In the genomic region with DNA sequence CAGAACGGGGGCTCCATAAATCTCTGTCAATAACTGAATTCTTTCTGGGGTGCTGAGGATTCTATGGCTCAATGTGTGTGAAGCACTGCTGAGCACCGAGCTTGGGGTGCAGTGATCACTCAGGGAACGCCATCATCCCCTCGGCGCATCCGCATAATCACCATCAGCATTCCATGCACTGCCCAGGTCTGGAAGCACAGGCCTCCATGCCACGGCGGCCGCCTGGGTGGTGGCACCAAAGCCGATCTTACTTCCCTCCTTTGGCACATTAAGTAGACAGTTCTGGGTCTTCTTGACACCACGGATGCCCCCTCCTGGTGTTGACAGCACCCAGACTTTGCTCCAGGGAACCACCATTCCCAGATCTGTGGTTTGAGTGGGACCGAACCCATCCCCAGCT, we compare ENCODE assay signal across 19 cellular contexts. TPM values are rescaled to one million over a fixed set of nuclear protein-coding genes. Genes with fewer than 3 reads are reported as not detected.
A peak's percentile ranks its signal among the peaks of the same experiment; 100 is the strongest.
DNase-seq lines count a peak whose midpoint lies in the region; ATAC-seq, FAIRE-seq and TF ChIP-seq lines count a peak whose summit lies in the region.
"Had no signal": no experiment of that assay in that cellular context is flagged by ENCODE, and none has a peak within 500 bp of the region (broad histone marks: within the 10 kb centered on the region; RNA-seq: fewer than 3 reads in every experiment).

No MANE protein-coding gene starts in this region.

- H3K27ac Mint-ChIP-seq in neural progenitor cell (peak overlapping the region; percentile 99), MCF 10A (ENCODE audit: low read depth, unreplicated experiment) (no peak overlapping the region)
- H3K27ac Mint-ChIP-seq in naive thymus-derived CD4-positive, alpha-beta T cell: no peak overlapping the region
- H3K27ac Mint-ChIP-seq: CD4-positive, alpha-beta T cell; GM23338 had no signal

- no peaks in the 10 kb centered on the region for H3K79me2 ChIP-seq in neural progenitor cell (ENCODE audit: low read depth)

- H3K9me3 Mint-ChIP-seq in neural progenitor cell (no peaks in the 10 kb centered on the region), MCF 10A (ENCODE audit: unreplicated experiment) (no peaks in the 10 kb centered on the region)
- no peaks in the 10 kb centered on the region for H3K9me3 Mint-ChIP-seq in naive thymus-derived CD4-positive, alpha-beta T cell
- H3K9me3 Mint-ChIP-seq: CD4-positive, alpha-beta T cell; GM23338 had no signal

- H3K27me3 ChIP-seq in neural progenitor cell: no peaks in the 10 kb centered on the region
- no peaks in the 10 kb centered on the region for H3K27me3 ChIP-seq in naive thymus-derived CD4-positive, alpha-beta T cell (ENCODE audit: control insufficient read depth in 2 of 2, insufficient read depth in 2 of 2, low read length in 2 of 2)

- H3F3A ChIP-seq in neural progenitor cell (ENCODE audit: low read depth): peaks cover 37% of the 10 kb centered on the region

- no peak overlapping the region for H2AFZ ChIP-seq in neural progenitor cell (replicated peaks)
- H2AFZ ChIP-seq: GM23338 had no signal

- intact Hi-C loops in cardiac septum (cut with DNase I) (no loop called here), left cardiac atrium (cut with DNase I) (no loop called here), kidney (cut with DNase I) (no loop called here), MCF 10A (cut with micrococcal nuclease) (no loop called here)
- intact Hi-C loops in naive thymus-derived CD4-positive, alpha-beta T cell (cut with micrococcal nuclease): no loop called here

- ATAC-seq in left cardiac atrium: no peak
- ATAC-seq in activated CD4-positive, CD25-positive, alpha-beta regulatory T cell treated with anti-CD3 and anti-CD28 coated beads, Interleukin-2, amount 50 U/mL, for 24 hours: no peak
- no peak for ATAC-seq in naive thymus-derived CD4-positive, alpha-beta T cell
- ATAC-seq: GM12878, GM23338 had no signal

- POLR2A ChIA-PET in MCF 10A (lab: Yijun Ruan, JAX): no interaction called here
- POLR2A ChIA-PET in naive thymus-derived CD4-positive, alpha-beta T cell (lab: Charles Lee): no interaction called here

- H3K9ac ChIP-seq in kidney (ENCODE audit: low read length in 2 of 2) (no peak overlapping the region), neural progenitor cell (no peak overlapping the region)

- H3K36me3 ChIP-seq in kidney (ENCODE audit: control insufficient read depth in 1 of 2, insufficient read depth in 2 of 2, low read length in 2 of 2): no peaks in the 10 kb centered on the region
- no peaks in the 10 kb centered on the region for H3K36me3 ChIP-seq in neural progenitor cell
- peaks cover 0 to 32% (median 0%) of the 10 kb centered on the region in 3 experiments for H3K36me3 ChIP-seq in naive thymus-derived CD4-positive, alpha-beta T cell (ENCODE audit: control insufficient read depth in 2 of 3, insufficient read depth in 3 of 3, low read length in 3 of 3)

- H4K20me1 ChIP-seq in neural progenitor cell (ENCODE audit: low read depth): peaks cover 6% of the 10 kb centered on the region

- no peak overlapping the region for H3K27ac ChIP-seq in kidney (ENCODE audit: low read depth in 2 of 2, low read length in 2 of 2)
- H3K27ac ChIP-seq in neural progenitor cell: no peak overlapping the region
- H3K27ac ChIP-seq in naive thymus-derived CD4-positive, alpha-beta T cell (ENCODE audit: low read depth, low read length): no peak overlapping the region

- H3K4me1 Mint-ChIP-seq in neural progenitor cell (peaks cover 68% of the 10 kb centered on the region), MCF 10A (ENCODE audit: insufficient read depth, unreplicated experiment) (no peaks in the 10 kb centered on the region)
- H3K4me1 Mint-ChIP-seq in naive thymus-derived CD4-positive, alpha-beta T cell: peaks cover 0 to 2% (median 0%) of the 10 kb centered on the region in 7 donors

- H3K4me1 ChIP-seq in kidney (ENCODE audit: control insufficient read depth in 1 of 2, insufficient read depth in 1 of 2, low read depth in 1 of 2, low read length in 2 of 2): no peaks in the 10 kb centered on the region
- H3K4me1 ChIP-seq in neural progenitor cell: peaks cover 23% of the 10 kb centered on the region
- no peaks in the 10 kb centered on the region for H3K4me1 ChIP-seq in naive thymus-derived CD4-positive, alpha-beta T cell (ENCODE audit: control insufficient read depth in 2 of 2, insufficient read depth in 2 of 2, low read length in 2 of 2)

- no peak overlapping the region for H3K4me3 ChIP-seq in kidney (ENCODE audit: low read length in 2 of 2)
- H3K4me3 ChIP-seq in neural progenitor cell: no peak overlapping the region
- no peak overlapping the region for H3K4me3 ChIP-seq in naive thymus-derived CD4-positive, alpha-beta T cell (ENCODE audit: low read length)
- H3K4me3 ChIP-seq: GM12878, GM23338 had no signal

- H3K36me3 Mint-ChIP-seq in neural progenitor cell (peaks cover 11% of the 10 kb centered on the region), MCF 10A (ENCODE audit: insufficient read depth, unreplicated experiment) (peaks cover 7% of the 10 kb centered on the region)
- H3K36me3 Mint-ChIP-seq in naive thymus-derived CD4-positive, alpha-beta T cell: peaks cover 0 to 10% (median 0%) of the 10 kb centered on the region in 5 donors

- TF ChIP-seq CTCF in kidney (IDR thresholded peaks at IDR 0.05; ENCODE audit: borderline replicate concordance, extremely low read depth, insufficient read depth): no peak
- TF ChIP-seq CTCF in neural progenitor cell (IDR thresholded peaks at IDR 0.05): no peak
- TF ChIP-seq CTCF in MCF 10A (IDR thresholded peaks at IDR 0.05; ENCODE audit: unreplicated experiment): no peak

- H3K4me2 ChIP-seq in neural progenitor cell: no peak overlapping the region
- H3K4me2 ChIP-seq: GM23338 had no signal

- no peaks in the 10 kb centered on the region for H3K9me3 ChIP-seq in kidney (ENCODE audit: control insufficient read depth in 1 of 2, low read length in 2 of 2)
- H3K9me3 ChIP-seq in neural progenitor cell (ENCODE audit: low read depth): no peaks in the 10 kb centered on the region
- H3K9me3 ChIP-seq in naive thymus-derived CD4-positive, alpha-beta T cell (ENCODE audit: control insufficient read depth in 2 of 3, low read length in 3 of 3): no peaks in the 10 kb centered on the region

- BruUV-seq in MCF 10A (replicated peaks; lab: Mats Ljungman, UMichigan): no TSS peak

- peak overlapping the region; percentile 64 for H3K4me3 Mint-ChIP-seq in neural progenitor cell
- no peak overlapping the region for H3K4me3 Mint-ChIP-seq in MCF 10A (ENCODE audit: unreplicated experiment)
- no peak overlapping the region for H3K4me3 Mint-ChIP-seq in naive thymus-derived CD4-positive, alpha-beta T cell
- H3K4me3 Mint-ChIP-seq: CD4-positive, alpha-beta T cell; GM23338 had no signal

- CTCF ChIA-PET in MCF 10A (lab: Yijun Ruan, JAX): interaction anchor here (2.2 to 3.5 kb wide), 2 partner anchors 11 to 558 kb away, joined by 7 to 28 read pairs; no protein-coding TSS in a partner anchor
- CTCF ChIA-PET in naive thymus-derived CD4-positive, alpha-beta T cell (lab: Charles Lee): interaction anchor here (0.9 kb wide), 1 partner anchor 11 kb away, joined by 3 read pairs; no protein-coding TSS in a partner anchor

- H3K27me3 Mint-ChIP-seq in neural progenitor cell (ENCODE audit: insufficient read depth, low read depth) (peaks cover 10% of the 10 kb centered on the region), MCF 10A (ENCODE audit: insufficient read depth, unreplicated experiment) (no peaks in the 10 kb centered on the region)
- no peaks in the 10 kb centered on the region for H3K27me3 Mint-ChIP-seq in naive thymus-derived CD4-positive, alpha-beta T cell
- H3K27me3 Mint-ChIP-seq: CD4-positive, alpha-beta T cell had no signal

- peak; percentile 33 for DNase-seq in cardiac septum (ENCODE audit: low spot score)
- no peak for DNase-seq in left cardiac atrium
- DNase-seq in kidney: peak; percentile 16
- no peak for DNase-seq in neural progenitor cell (ENCODE audit: low spot score)
- DNase-seq in islet precursor cell: no peak
- DNase-seq in MCF 10A (ENCODE audit: unreplicated experiment): no peak
- DNase-seq in naive thymus-derived CD4-positive, alpha-beta T cell: no peak
- DNase-seq: DMS53, EL, NCI-H1105 treated with DMSO at 0.1 percent for 48 hours, NCI-H1694 treated with DMSO at 0.1 percent for 48 hours, Right ventricle myocardium superior had no signal

- no peak for FAIRE-seq in kidney (lab: Jason Lieb, UNC)
- FAIRE-seq: GM12878, RCC 7860 had no signal

RNA-seq across cellular contexts. Expression of a gene that starts 15.6 kb away (rescaled TPM):
- total RNA-seq in cardiac septum: 11.8 TPM
- 10 to 100 TPM; 10.5 to 12.1 TPM for total RNA-seq in left cardiac atrium
- 21.9 TPM for total RNA-seq in kidney
- polyA plus RNA-seq in kidney (ENCODE audit: insufficient read depth, low read depth, low replicate concordance): 14.6 TPM
- total RNA-seq in neural progenitor cell (ENCODE audit: low replicate concordance): 11.9 and 21.6 TPM in 2 replicates
- 31.5 and 34.2 TPM in 2 replicates for total RNA-seq in MCF 10A (2022)
- 10 to 100 TPM; 32.8 to 75.6 (median 55.1) TPM for total RNA-seq in naive thymus-derived CD4-positive, alpha-beta T cell
- polyA plus RNA-seq in naive thymus-derived CD4-positive, alpha-beta T cell: 10 to 100 TPM; 19.1 to 21.3 TPM

RNA-seq across cellular contexts. Expression of a gene that starts 18.6 kb away (rescaled TPM):
- total RNA-seq in cardiac septum: 258 TPM
- total RNA-seq in left cardiac atrium: 100 to 1,000 TPM; 150 to 169 TPM
- total RNA-seq in kidney: 142 TPM
- 37.6 TPM for polyA plus RNA-seq in kidney (ENCODE audit: insufficient read depth, low read depth, low replicate concordance)
- 85.0 and 94.0 TPM in 2 replicates for total RNA-seq in neural progenitor cell (ENCODE audit: low replicate concordance)
- total RNA-seq in MCF 10A (2022): 96.6 and 106 TPM in 2 replicates
- total RNA-seq in naive thymus-derived CD4-positive, alpha-beta T cell: 1 to 10 TPM in 2 of 5 experiments, under 1 TPM in 3; 0.35 to 4.0 (median 0.84) TPM
- polyA plus RNA-seq in naive thymus-derived CD4-positive, alpha-beta T cell: 1 to 10 TPM in 1 of 2 donors, under 1 TPM in 1; 0.26 to 4.9 TPM

RNA-seq across cellular contexts. Expression of a gene that starts 44.2 kb away (rescaled TPM):
- total RNA-seq in cardiac septum (not detected), left cardiac atrium (not detected), kidney (not detected), neural progenitor cell (ENCODE audit: low replicate concordance) (0.09 TPM in 1 of 2 replicates, not detected in the other), MCF 10A (2022) (not detected in 2 replicates)
- not detected for polyA plus RNA-seq in kidney (ENCODE audit: insufficient read depth, low read depth, low replicate concordance)
- not detected for total RNA-seq in naive thymus-derived CD4-positive, alpha-beta T cell
- polyA plus RNA-seq in naive thymus-derived CD4-positive, alpha-beta T cell: not detected
- total RNA-seq: A172; CD4-positive, alpha-beta T cell; Right ventricle myocardium superior had no signal
- polyA plus RNA-seq: BJ, GM12878 had no signal

Comparison
In these comparisons a context has a peak if more than half of its experiments do, and no peak if none do; other contexts are left out.
1. DNase-seq: peak in cardiac septum (single experiment) and kidney (single experiment); none in left cardiac atrium (single experiment), neural progenitor cell (single experiment), islet precursor cell (single experiment), MCF 10A (single experiment) and naive thymus-derived CD4-positive, alpha-beta T cell (0 of 9).
2. RNA of a gene that starts 18.6 kb away (total RNA-seq): 258 TPM in cardiac septum (single experiment), 150 to 169 TPM in left cardiac atrium, 142 TPM in kidney (single experiment), 96.6 to 106 TPM in MCF 10A and 85.0 to 94.0 TPM in neural progenitor cell; 0.35 to 4.0 TPM in naive thymus-derived CD4-positive, alpha-beta T cell; every median in the first group is over 10 times any median in the second.